In the genomic region with DNA sequence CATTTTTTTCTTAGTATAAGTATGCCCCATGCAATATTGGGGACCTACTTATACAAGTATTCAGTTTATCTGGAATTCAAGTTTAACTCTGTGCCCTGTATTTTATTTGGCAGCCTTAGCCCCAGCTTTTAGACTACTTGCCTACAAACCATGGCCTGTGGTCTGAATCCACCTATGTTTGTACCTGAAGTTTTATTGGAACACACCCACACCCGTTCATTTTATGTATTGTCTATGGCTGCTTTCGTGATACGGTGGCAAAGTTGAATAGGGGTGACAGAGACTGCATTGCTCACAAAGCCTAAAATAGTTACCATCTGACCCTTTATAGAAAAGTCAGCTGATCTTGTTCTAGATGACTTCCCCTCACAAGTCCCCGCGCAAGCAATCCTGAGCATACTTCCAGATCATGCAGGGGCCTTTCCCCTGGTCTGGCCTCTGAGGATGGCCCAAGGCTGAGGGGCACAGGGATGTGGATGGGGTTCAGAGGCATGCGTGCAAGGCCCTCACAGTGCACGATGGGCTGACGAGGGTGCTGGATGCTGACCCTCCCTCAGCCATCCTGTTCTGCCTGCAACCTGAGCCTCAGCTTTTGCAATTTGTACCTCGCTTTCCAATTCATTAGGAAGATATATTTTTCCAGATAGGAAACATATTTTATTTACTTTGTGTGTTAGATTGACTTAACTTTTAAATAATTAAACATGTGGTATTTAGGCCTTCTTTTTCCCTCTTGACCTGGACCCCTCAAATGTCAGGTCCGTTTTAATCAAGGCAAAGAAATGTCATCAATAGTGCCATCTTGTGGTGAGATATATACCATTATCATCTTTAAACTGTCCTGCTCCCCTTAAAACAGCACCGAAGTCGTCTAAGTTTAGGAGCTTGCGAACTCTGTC, we compare ENCODE assay signal across 8 cellular contexts.
A peak's percentile ranks its signal among the peaks of the same experiment; 100 is the strongest.
DNase-seq lines count a peak whose midpoint lies in the region; ATAC-seq and TF ChIP-seq lines count a peak whose summit lies in the region.

No MANE protein-coding gene starts in this region.

- no peak for TF ChIP-seq EP300 in stomach (IDR thresholded peaks at IDR 0.05)

- H3K27me3 ChIP-seq in stomach = peaks cover 0 to 4% (median 0%) of the 10 kb centered on the region in 3 donors

- H3K9me3 ChIP-seq in stomach = no peaks in the 10 kb centered on the region

- no peaks in the 10 kb centered on the region for H3K4me1 Mint-ChIP-seq in activated B cell treated with CpG ODN at 0.5 μM for 24 hours

- TF ChIP-seq POLR2A in stomach (IDR thresholded peaks at IDR 0.05) = no peak

- DNase-seq in EH (ENCODE audit: low read depth) (peak; percentile 37), NAMALWA (ENCODE audit: low spot score) (peak; percentile 51), activated B cell treated with CpG ODN at 0.5 μM for 24 hours (no peak), left cardiac atrium (no peak), stomach (no peak), HK-2 (ENCODE audit: unreplicated experiment) (no peak)

- 57 to 64% (median 61%) methylated on average over 13 of the region's 13 CpGs for WGBS in stomach, 5 donors

- H3K36me3 Mint-ChIP-seq in activated B cell treated with CpG ODN at 0.5 μM for 24 hours (ENCODE audit: low read depth) = no peaks in the 10 kb centered on the region

- H3K27ac ChIP-seq in stomach = no peak overlapping the region

- intact Hi-C loops in activated B cell treated with CpG ODN at 0.5 μM for 24 hours (cut with micrococcal nuclease) = loop anchor here (1.0 to 10.0 kb wide), 4 partner anchors 134 to 795 kb away; no protein-coding TSS in a partner anchor
- intact Hi-C loops in left cardiac atrium (cut with DNase I) = loop anchor here (5.0 to 10.0 kb wide), 3 partner anchors 544 to 797 kb away; a partner anchor contains a TSS
- intact Hi-C loops in stomach (cut with DNase I; ENCODE audit: low total_unique reads) = no loop called here

- peaks cover 0 to 5% (median 2%) of the 10 kb centered on the region in 4 donors for H3K4me1 ChIP-seq in stomach

- no peak overlapping the region for H3K4me3 Mint-ChIP-seq in activated B cell treated with CpG ODN at 0.5 μM for 24 hours

- no peak overlapping the region for H3K27ac Mint-ChIP-seq in activated B cell treated with CpG ODN at 0.5 μM for 24 hours

- POLR2A ChIA-PET in activated B cell treated with CpG ODN at 0.5 μM for 24 hours (lab: Charles Lee) = no interaction called here

- H3K36me3 ChIP-seq in stomach = no peaks in the 10 kb centered on the region

- no peak overlapping the region for H3K4me3 ChIP-seq in stomach

- peaks cover 20% of the 10 kb centered on the region for H3K27me3 Mint-ChIP-seq in activated B cell treated with CpG ODN at 0.5 μM for 24 hours

- H3K9me3 Mint-ChIP-seq in activated B cell treated with CpG ODN at 0.5 μM for 24 hours = no peaks in the 10 kb centered on the region

- ATAC-seq in GM21723 (IDR thresholded peaks at IDR 0.05; ENCODE audit: unreplicated experiment) (peak; percentile 51), activated B cell treated with CpG ODN at 0.5 μM for 24 hours (ENCODE audit: low read depth) (peak; percentile 57), left cardiac atrium (peak; percentile 40 to 55), HG03280 (IDR thresholded peaks at IDR 0.05; ENCODE audit: unreplicated experiment) (no peak)

- TF ChIP-seq CTCF in activated B cell treated with CpG ODN at 0.5 μM for 24 hours (IDR thresholded peaks at IDR 0.05) (no peak), stomach (IDR thresholded peaks at IDR 0.05) (peak in 5 of 7 experiments; percentile 10 to 54 (median 46))

- CTCF ChIA-PET in activated B cell treated with CpG ODN at 0.5 μM for 24 hours (lab: Charles Lee) = interaction anchor here (0.6 to 5.7 kb wide), 17 partner anchors 9 to 972 kb away, joined by 3 to 67 read pairs (median 5); a partner anchor contains a TSS

Comparison
In these comparisons a context has a peak if more than half of its experiments do, and no peak if none do; other contexts are left out.
1. DNase-seq: peak in EH (single experiment) and NAMALWA (single experiment); none in activated B cell treated with CpG ODN at 0.5 μM for 24 hours (single experiment), left cardiac atrium (single experiment), stomach (single experiment) and HK-2 (single experiment).